17 cellular contexts compared by ENCODE assay signal in the genomic region with DNA sequence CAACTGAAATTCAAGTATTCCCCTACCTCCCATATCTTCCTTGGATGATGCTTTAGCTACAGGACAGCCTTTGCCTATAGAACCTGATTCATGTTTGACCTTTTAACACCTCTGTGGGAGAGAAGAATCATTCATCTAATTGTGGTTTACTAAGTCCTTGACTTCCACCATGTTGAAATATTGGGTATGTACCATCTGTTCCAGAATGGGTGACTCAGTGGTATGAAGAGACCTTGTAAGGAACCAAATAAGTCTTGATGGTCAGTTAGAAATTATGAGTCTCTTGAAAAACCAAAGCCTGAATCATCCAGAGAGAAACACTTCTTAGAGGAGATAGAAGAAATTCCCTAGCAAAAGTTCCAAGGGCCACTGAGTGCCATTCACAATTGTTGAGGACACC. TPM values are rescaled to one million over a fixed set of nuclear protein-coding genes. Genes with fewer than 3 reads are reported as not detected.
DNase-seq lines count a peak whose midpoint lies in the region; ATAC-seq and TF ChIP-seq lines count a peak whose summit lies in the region.
"Had no signal": no experiment of that assay in that cellular context is flagged by ENCODE, and none has a peak within 500 bp of the region (broad histone marks: within the 10 kb centered on the region; RNA-seq: fewer than 3 reads in every experiment).

No MANE protein-coding gene starts in this region.

- H3K9me3 Mint-ChIP-seq in natural killer cell treated with Interleukin-12 subunit alpha and Interleukin-12 subunit beta and Interleukin-15 and Interleukin-18, amount 100 ng/mL, for 72 hours = no peaks in the 10 kb centered on the region
- no peaks in the 10 kb centered on the region for H3K9me3 Mint-ChIP-seq in natural killer cell
- H3K9me3 Mint-ChIP-seq in CD14-positive monocyte = no peaks in the 10 kb centered on the region
- H3K9me3 Mint-ChIP-seq: activated naive CD8-positive, alpha-beta T cell treated with anti-CD3 and anti-CD28 coated beads, Interleukin-2, amount 10 ng/mL, durations not matched to agents 7 days and 5 days had no signal

- no peaks in the 10 kb centered on the region for H3K27me3 Mint-ChIP-seq in natural killer cell treated with Interleukin-12 subunit alpha and Interleukin-12 subunit beta and Interleukin-15 and Interleukin-18, amount 100 ng/mL, for 72 hours
- no peaks in the 10 kb centered on the region for H3K27me3 Mint-ChIP-seq in natural killer cell (ENCODE audit: low read depth in 2 of 2)
- H3K27me3 Mint-ChIP-seq in CD14-positive monocyte (ENCODE audit: low read depth in 3 of 3) = peaks cover 0 to 2% (median 0%) of the 10 kb centered on the region in 3 donors
- H3K27me3 Mint-ChIP-seq: activated naive CD8-positive, alpha-beta T cell treated with anti-CD3 and anti-CD28 coated beads, Interleukin-2, amount 10 ng/mL, durations not matched to agents 7 days and 5 days; IgD-negative memory B cell had no signal

- H3K4me3 ChIP-seq in fibroblast of the aortic adventitia (ENCODE audit: low read depth, low read length) (no peak overlapping the region), vagina (no peak overlapping the region)
- H3K4me3 ChIP-seq: heart right ventricle had no signal

- TF ChIP-seq POLR2A in vagina (IDR thresholded peaks at IDR 0.05) = no peak

- H3K27ac ChIP-seq in vagina = no peak overlapping the region
- H3K27ac ChIP-seq: heart right ventricle had no signal

- peaks cover 33 to 41% of the 10 kb centered on the region in 2 donors for H3K4me1 Mint-ChIP-seq in natural killer cell treated with Interleukin-12 subunit alpha and Interleukin-12 subunit beta and Interleukin-15 and Interleukin-18, amount 100 ng/mL, for 72 hours (ENCODE audit: low read depth in 2 of 2)
- H3K4me1 Mint-ChIP-seq in natural killer cell = no peaks in the 10 kb centered on the region
- no peaks in the 10 kb centered on the region for H3K4me1 Mint-ChIP-seq in CD14-positive monocyte

- no peak overlapping the region for H3K4me3 Mint-ChIP-seq in natural killer cell treated with Interleukin-12 subunit alpha and Interleukin-12 subunit beta and Interleukin-15 and Interleukin-18, amount 100 ng/mL, for 72 hours
- H3K4me3 Mint-ChIP-seq in natural killer cell (no peak overlapping the region), CD14-positive monocyte (no peak overlapping the region)
- H3K4me3 Mint-ChIP-seq: activated naive CD8-positive, alpha-beta T cell treated with anti-CD3 and anti-CD28 coated beads, Interleukin-2, amount 10 ng/mL, durations not matched to agents 7 days and 5 days had no signal

- TF ChIP-seq CTCF in natural killer cell (IDR thresholded peaks at IDR 0.05) (no peak), fibroblast of the aortic adventitia (IDR thresholded peaks at IDR 0.05; ENCODE audit: insufficient read depth, low read length) (no peak), CD14-positive monocyte (IDR thresholded peaks at IDR 0.05) (no peak), vagina (IDR thresholded peaks at IDR 0.05) (no peak)

- intact Hi-C loops in natural killer cell (cut with micrococcal nuclease) (no loop called here), CD14-positive monocyte (cut with micrococcal nuclease) (no loop called here), vagina (cut with DNase I) (no loop called here)

- no peak for DNase-seq in natural killer cell treated with Interleukin-12 subunit alpha and Interleukin-12 subunit beta and Interleukin-15 and Interleukin-18, amount 100 ng/mL, for 72 hours (ENCODE audit: low spot score)
- no peak for DNase-seq in natural killer cell
- peak; percentile 91 for DNase-seq in RPMI7951 (ENCODE audit: low read depth)
- DNase-seq in fibroblast of the aortic adventitia (ENCODE audit: low read depth) = peak; percentile 65
- DNase-seq in stromal cell of bone marrow (ENCODE audit: low read depth) = peak; percentile 87
- no peak for DNase-seq in activated CD4-positive, CD25-positive, alpha-beta regulatory T cell treated with anti-CD3 and anti-CD28 coated beads, Interleukin-2, amount 50 U/mL, for 72 hours
- no peak for DNase-seq in CD14-positive monocyte (ENCODE audit: low spot score)
- no peak for DNase-seq in vagina (ENCODE audit: extremely low spot score in 2 of 2)
- DNase-seq: activated naive CD8-positive, alpha-beta T cell treated with anti-CD3 and anti-CD28 coated beads, Interleukin-2, amount 10 ng/mL, durations not matched to agents 7 days and 5 days; AML-193; heart right ventricle; left cardiac atrium; NCI-H1105; Right ventricle myocardium superior; stimulated activated CD4-positive, alpha-beta T cell treated with anti-CD3 and anti-CD28 coated beads, Interleukin-15, amount 100 ng/mL, for 24 hours had no signal

- H3K27ac Mint-ChIP-seq in natural killer cell treated with Interleukin-12 subunit alpha and Interleukin-12 subunit beta and Interleukin-15 and Interleukin-18, amount 100 ng/mL, for 72 hours = peak overlapping the region; percentile 38 to 89
- H3K27ac Mint-ChIP-seq in natural killer cell = no peak overlapping the region
- H3K27ac Mint-ChIP-seq in CD14-positive monocyte = no peak overlapping the region

- peak; percentile 62 to 64 for ATAC-seq in natural killer cell treated with Interleukin-12 subunit alpha and Interleukin-12 subunit beta and Interleukin-15 and Interleukin-18, amount 100 ng/mL, for 72 hours
- no peak for ATAC-seq in natural killer cell
- ATAC-seq: heart right ventricle, left cardiac atrium had no signal

- no peaks in the 10 kb centered on the region for H3K27me3 ChIP-seq in vagina
- H3K27me3 ChIP-seq: heart right ventricle had no signal

- H3K9me3 ChIP-seq in vagina = no peaks in the 10 kb centered on the region
- H3K9me3 ChIP-seq: heart right ventricle had no signal

- no peaks in the 10 kb centered on the region for H3K4me1 ChIP-seq in vagina

- peaks cover 2 to 76% of the 10 kb centered on the region in 2 donors for H3K36me3 ChIP-seq in vagina

- H3K36me3 Mint-ChIP-seq in natural killer cell treated with Interleukin-12 subunit alpha and Interleukin-12 subunit beta and Interleukin-15 and Interleukin-18, amount 100 ng/mL, for 72 hours = peaks cover 24% of the 10 kb centered on the region
- H3K36me3 Mint-ChIP-seq in natural killer cell (peaks cover 18% of the 10 kb centered on the region), CD14-positive monocyte (peaks cover 22 to 56% of the 10 kb centered on the region in 2 donors)

RNA-seq across cellular contexts. Expression of a gene that starts 27.5 kb away (rescaled TPM):
- total RNA-seq in natural killer cell treated with Interleukin-12 subunit alpha and Interleukin-12 subunit beta and Interleukin-15 and Interleukin-18, amount 100 ng/mL, for 72 hours = 10 to 100 TPM; 27.5 to 40.6 TPM
- total RNA-seq in natural killer cell (10 to 100 TPM; 23.8 to 27.3 (median 25.3) TPM), fibroblast of the aortic adventitia (ENCODE audit: low replicate concordance) (9.6 and 34.2 TPM in 2 replicates), vagina (30.4 TPM)
- 39.6 and 50.2 TPM in 2 replicates for total RNA-seq in RPMI7951 (2014; rRNA removed; shearing (Covaris generic))
- polyA plus RNA-seq in CD14-positive monocyte = 10 to 100 TPM; 40.7 to 40.8 TPM

RNA-seq across cellular contexts. Expression of a gene that starts 36.6 kb away (rescaled TPM):
- not detected for total RNA-seq in natural killer cell treated with Interleukin-12 subunit alpha and Interleukin-12 subunit beta and Interleukin-15 and Interleukin-18, amount 100 ng/mL, for 72 hours
- total RNA-seq in natural killer cell = not detected
- total RNA-seq in RPMI7951 (2014; rRNA removed; shearing (Covaris generic)) = 2.0 and 2.9 TPM in 2 replicates
- total RNA-seq in fibroblast of the aortic adventitia (ENCODE audit: low replicate concordance) = 2.4 TPM in 1 of 2 replicates, not detected in the other
- not detected for polyA plus RNA-seq in CD14-positive monocyte
- 413 TPM for total RNA-seq in vagina
- total RNA-seq: T-helper 2 cell treated with Interferon-gamma antibody and Interleukin-4, amounts not matched to agents 100 ng/mL and 5 ng/mL, for 36 hours had no signal
- polyA plus RNA-seq: IgD-negative memory B cell had no signal

Comparison
In these comparisons a context has a peak if more than half of its experiments do, and no peak if none do; other contexts are left out.
1. ATAC-seq: peak in natural killer cell treated with Interleukin-12 subunit alpha and Interleukin-12 subunit beta and Interleukin-15 and Interleukin-18, amount 100 ng/mL, for 72 hours (2 of 2); none in natural killer cell (0 of 3).
2. H3K27ac Mint-ChIP-seq: peak in natural killer cell treated with Interleukin-12 subunit alpha and Interleukin-12 subunit beta and Interleukin-15 and Interleukin-18, amount 100 ng/mL, for 72 hours (2 of 2); none in natural killer cell (0 of 2) and CD14-positive monocyte (0 of 7).
3. DNase-seq: peak in RPMI7951 (single experiment), fibroblast of the aortic adventitia (single experiment) and stromal cell of bone marrow (single experiment); none in natural killer cell treated with Interleukin-12 subunit alpha and Interleukin-12 subunit beta and Interleukin-15 and Interleukin-18, amount 100 ng/mL, for 72 hours (single experiment), natural killer cell (single experiment), activated CD4-positive, CD25-positive, alpha-beta regulatory T cell treated with anti-CD3 and anti-CD28 coated beads, Interleukin-2, amount 50 U/mL, for 72 hours (single experiment), CD14-positive monocyte (single experiment) and vagina (0 of 2).
4. RNA of a gene that starts 36.6 kb away (total RNA-seq): 413 TPM in vagina (single experiment); 2.0 to 2.9 TPM in RPMI7951, 2.4 TPM in fibroblast of the aortic adventitia, not detected in natural killer cell treated with Interleukin-12 subunit alpha and Interleukin-12 subunit beta and Interleukin-15 and Interleukin-18, amount 100 ng/mL, for 72 hours and not detected in natural killer cell; every median in the first group is over 100 times any median in the second.